19 cellular contexts compared by ENCODE assay signal in genomic region chr17:57486416-57486815, GRCh38.
A peak's percentile ranks its signal among the peaks of the same experiment; 100 is the strongest.
DNase-seq lines count a peak whose midpoint lies in the region; ATAC-seq and TF ChIP-seq lines count a peak whose summit lies in the region.
"Had no signal": no experiment of that assay in that cellular context is flagged by ENCODE, and none has a peak within 500 bp of the region (broad histone marks: within the 10 kb centered on the region; RNA-seq: fewer than 3 reads in every experiment).

No MANE protein-coding gene starts in this region.

- no peak for TF ChIP-seq CTCF in heart right ventricle (IDR thresholded peaks at IDR 0.05)
- TF ChIP-seq CTCF in right atrium auricular region (IDR thresholded peaks at IDR 0.05), result no peak
- no peak for TF ChIP-seq CTCF in nephron (IDR thresholded peaks at IDR 0.05; ENCODE audit: unreplicated experiment in 3 of 3)

- H3K27ac ChIP-seq in heart right ventricle (peak overlapping the region in 6 of 10 donors; percentile 7 to 50 (median 21)), right atrium auricular region (no peak overlapping the region), caudate nucleus (ENCODE audit: low read depth, low read length) (peak overlapping the region; percentile 71)
- H3K27ac ChIP-seq: A549, colonic mucosa, foreskin keratinocyte, thoracic aorta had no signal

- H3K27ac Mint-ChIP-seq in nephron, result peak overlapping the region; percentile 97 to 99 (median 98)
- H3K27ac Mint-ChIP-seq: CD4-positive, alpha-beta T cell had no signal

- no peaks in the 10 kb centered on the region for H3K36me3 Mint-ChIP-seq in nephron (ENCODE audit: low read depth)

- no peaks in the 10 kb centered on the region for H3K9me3 Mint-ChIP-seq in nephron
- H3K9me3 Mint-ChIP-seq: CD4-positive, alpha-beta T cell had no signal

- H3K4me1 ChIP-seq in heart right ventricle, result peaks cover 8 to 73% (median 62%) of the 10 kb centered on the region in 9 donors
- H3K4me1 ChIP-seq in right atrium auricular region, result peaks cover 0 to 76% of the 10 kb centered on the region in 2 donors
- H3K4me1 ChIP-seq: colonic mucosa had no signal

- intact Hi-C loops in heart right ventricle (cut with DNase I), result no loop called here

- H3K4me3 ChIP-seq in heart right ventricle (no peak overlapping the region), right atrium auricular region (no peak overlapping the region)
- H3K4me3 ChIP-seq: A549, colonic mucosa, thoracic aorta had no signal

- H3K4me3 Mint-ChIP-seq in nephron, result peak overlapping the region; percentile 42 to 74 (median 73)
- H3K4me3 Mint-ChIP-seq: CD4-positive, alpha-beta T cell had no signal

- H3K36me3 ChIP-seq in heart right ventricle, result no peaks in the 10 kb centered on the region
- no peaks in the 10 kb centered on the region for H3K36me3 ChIP-seq in right atrium auricular region
- H3K36me3 ChIP-seq: colonic mucosa, thoracic aorta had no signal

- no peaks in the 10 kb centered on the region for H3K27me3 ChIP-seq in heart right ventricle
- no peaks in the 10 kb centered on the region for H3K27me3 ChIP-seq in right atrium auricular region
- H3K27me3 ChIP-seq: colonic mucosa, foreskin keratinocyte had no signal

- peaks cover 96% of the 10 kb centered on the region for H3K27me3 Mint-ChIP-seq in nephron (ENCODE audit: low read depth)
- H3K27me3 Mint-ChIP-seq: CD4-positive, alpha-beta T cell had no signal

- H3K4me1 Mint-ChIP-seq in nephron, result peaks cover 88% of the 10 kb centered on the region

- ATAC-seq in heart right ventricle, result no peak
- ATAC-seq in GM21717 (IDR thresholded peaks at IDR 0.05; ENCODE audit: unreplicated experiment), result no peak
- ATAC-seq: A549, Panc1 had no signal

- H3K9me3 ChIP-seq in heart right ventricle, result no peaks in the 10 kb centered on the region
- H3K9me3 ChIP-seq in right atrium auricular region, result no peaks in the 10 kb centered on the region
- H3K9me3 ChIP-seq: A549, colonic mucosa, thoracic aorta had no signal

- WGBS in heart right ventricle, 2 donors, result 74 to 77% methylated on average over 5 of the region's 5 CpGs

- DNase-seq in heart right ventricle, result no peak
- DNase-seq in right atrium auricular region (ENCODE audit: low spot score), result no peak
- DNase-seq in caudate nucleus (lab: John Stamatoyannopoulos, UW), result no peak
- no peak for DNase-seq in NCI-H748 (lab: John Stamatoyannopoulos, UW; ENCODE audit: unreplicated experiment)
- DNase-seq in DMS79 (lab: John Stamatoyannopoulos, UW), result no peak
- DNase-seq in NCI-H446 treated with DMSO at 0.1 percent for 48 hours (lab: John Stamatoyannopoulos, UW), result no peak
- DNase-seq: activated naive CD4-positive, alpha-beta T cell; CD4-positive, alpha-beta T cell; colonic mucosa; foreskin keratinocyte; NCI-H146; NCI-H82; small intestine; T1000 had no signal

Comparison
In these comparisons a context has a peak if more than half of its experiments do, and no peak if none do; other contexts are left out.
1. H3K27ac ChIP-seq: peak in heart right ventricle (6 of 10) and caudate nucleus (single experiment); none in right atrium auricular region (0 of 2).